ENCODE assay signal across 17 cellular contexts in genomic region chr19:47538812-47539211, GRCh38. TPM values are rescaled to one million over a fixed set of nuclear protein-coding genes. Genes with fewer than 3 reads are reported as not detected.
DNase-seq lines count a peak whose midpoint lies in the region; ATAC-seq lines count a peak whose summit lies in the region.
"Had no signal": no experiment of that assay in that cellular context is flagged by ENCODE, and none has a peak within 500 bp of the region (broad histone marks: within the 10 kb centered on the region; RNA-seq: fewer than 3 reads in every experiment).

No MANE protein-coding gene starts in this region.

- H2BK15ac ChIP-seq in mesenchymal stem cell (ENCODE audit: low read depth, poor library complexity, severe bottlenecking): peak overlapping the region; percentile 36

- H3K18ac ChIP-seq in mesenchymal stem cell (ENCODE audit: low read depth in 1 of 2, low read length in 2 of 2): no peak overlapping the region

- H3K23ac ChIP-seq in mesenchymal stem cell (ENCODE audit: low read length in 2 of 2): no peak overlapping the region

- H3K27me3 ChIP-seq in mesenchymal stem cell (ENCODE audit: control insufficient read depth in 1 of 2, insufficient read depth in 1 of 2, low read length in 2 of 2): peaks cover 0 to 13% of the 10 kb centered on the region in 2 experiments

- no peaks in the 10 kb centered on the region for H3K36me3 Mint-ChIP-seq in activated T-helper 17 cell treated with anti-CD3 and anti-CD28 coated beads, Interleukin-2, amount 50 U/mL, for 72 hours (ENCODE audit: low read depth)
- peaks cover 8% of the 10 kb centered on the region for H3K36me3 Mint-ChIP-seq in central memory CD8-positive, alpha-beta T cell (ENCODE audit: insufficient read depth)
- no peaks in the 10 kb centered on the region for H3K36me3 Mint-ChIP-seq in stimulated activated effector memory CD8-positive, alpha-beta T cell treated with anti-CD3 and anti-CD28 coated beads, Interleukin-12 subunit alpha, Interleukin-12 subunit beta, amount 100 ng/mL, for 72 hours

- H3K4ac ChIP-seq in mesenchymal stem cell (ENCODE audit: low read depth in 1 of 2, low read length in 2 of 2): no peak overlapping the region

- no peaks in the 10 kb centered on the region for H3K9me3 Mint-ChIP-seq in activated T-helper 17 cell treated with anti-CD3 and anti-CD28 coated beads, Interleukin-2, amount 50 U/mL, for 72 hours
- H3K9me3 Mint-ChIP-seq in central memory CD8-positive, alpha-beta T cell: no peaks in the 10 kb centered on the region
- H3K9me3 Mint-ChIP-seq in stimulated activated effector memory CD8-positive, alpha-beta T cell treated with anti-CD3 and anti-CD28 coated beads, Interleukin-12 subunit alpha, Interleukin-12 subunit beta, amount 100 ng/mL, for 72 hours: no peaks in the 10 kb centered on the region
- H3K9me3 Mint-ChIP-seq: CD4-positive, alpha-beta T cell had no signal

- H3K4me2 ChIP-seq in mesenchymal stem cell (ENCODE audit: low read length, poor library complexity, severe bottlenecking): no peak overlapping the region

- H3K27ac Mint-ChIP-seq in activated T-helper 17 cell treated with anti-CD3 and anti-CD28 coated beads, Interleukin-2, amount 50 U/mL, for 72 hours: peak overlapping the region; percentile 52
- H3K27ac Mint-ChIP-seq in central memory CD8-positive, alpha-beta T cell (ENCODE audit: low read depth): peak overlapping the region; percentile 92
- H3K27ac Mint-ChIP-seq in stimulated activated effector memory CD8-positive, alpha-beta T cell treated with anti-CD3 and anti-CD28 coated beads, Interleukin-12 subunit alpha, Interleukin-12 subunit beta, amount 100 ng/mL, for 72 hours: peak overlapping the region; percentile 56

- no peaks in the 10 kb centered on the region for H3K79me1 ChIP-seq in mesenchymal stem cell (replicated peaks; ENCODE audit: low read length, poor library complexity, severe bottlenecking)

- intact Hi-C loops in left ventricle myocardium superior (cut with micrococcal nuclease): no loop called here

- DNase-seq in central memory CD8-positive, alpha-beta T cell (ENCODE audit: low spot score in 2 of 2): no peak
- DNase-seq in mesenchymal stem cell (no peak), left ventricle myocardium superior (no peak)
- no peak for DNase-seq in stimulated activated effector memory CD8-positive, alpha-beta T cell treated with anti-CD3 and anti-CD28 coated beads, Interleukin-12 subunit alpha, Interleukin-12 subunit beta, amount 100 ng/mL, for 72 hours (ENCODE audit: low spot score in 2 of 2)
- no peak for DNase-seq in effector CD8-positive, alpha-beta T cell (lab: John Stamatoyannopoulos, UW)
- no peak for DNase-seq in activated effector memory CD4-positive, alpha-beta T cell treated with Interleukin-2 at 50 U/mL for 16 hours
- DNase-seq: AML-193; Caco-2; CD4-positive, alpha-beta T cell; DMS153; DMS79 treated with DMSO at 0.1 percent for 48 hours; GF-D8; GOT3; H9; IMR-90 had no signal

- no peak overlapping the region for H2BK5ac ChIP-seq in mesenchymal stem cell (ENCODE audit: low read depth, low read length, poor library complexity, severe bottlenecking)

- H3K4me3 ChIP-seq in mesenchymal stem cell (ENCODE audit: insufficient read depth in 1 of 2, low read depth in 1 of 2, low read length in 2 of 2): no peak overlapping the region

- no peak overlapping the region for H4K91ac ChIP-seq in mesenchymal stem cell (ENCODE audit: low read length)

- H3K9me3 ChIP-seq in mesenchymal stem cell (ENCODE audit: control insufficient read depth, low read length): no peaks in the 10 kb centered on the region

- no peak overlapping the region for H2BK12ac ChIP-seq in mesenchymal stem cell (ENCODE audit: low read length in 2 of 2)

- no peak overlapping the region for H2BK120ac ChIP-seq in mesenchymal stem cell (ENCODE audit: low read depth, low read length)

- H3K4me1 ChIP-seq in mesenchymal stem cell (ENCODE audit: control insufficient read depth, insufficient read depth, low read depth, low read length): peaks cover 13% of the 10 kb centered on the region
- H3K4me1 ChIP-seq: Caco-2 had no signal

- H4K8ac ChIP-seq in mesenchymal stem cell (ENCODE audit: low read length): no peak overlapping the region

- no peak overlapping the region for H3K14ac ChIP-seq in mesenchymal stem cell (ENCODE audit: low read length in 2 of 2)

- no peak overlapping the region for H3K9ac ChIP-seq in mesenchymal stem cell (ENCODE audit: low read length)

- H3K4me3 Mint-ChIP-seq in activated T-helper 17 cell treated with anti-CD3 and anti-CD28 coated beads, Interleukin-2, amount 50 U/mL, for 72 hours: no peak overlapping the region
- H3K4me3 Mint-ChIP-seq in central memory CD8-positive, alpha-beta T cell: no peak overlapping the region
- H3K4me3 Mint-ChIP-seq in stimulated activated effector memory CD8-positive, alpha-beta T cell treated with anti-CD3 and anti-CD28 coated beads, Interleukin-12 subunit alpha, Interleukin-12 subunit beta, amount 100 ng/mL, for 72 hours: no peak overlapping the region
- H3K4me3 Mint-ChIP-seq: CD4-positive, alpha-beta T cell; H9 had no signal

- H3K27ac ChIP-seq in mesenchymal stem cell (ENCODE audit: low read length, poor library complexity, severe bottlenecking): no peak overlapping the region
- H3K27ac ChIP-seq: C4-2B had no signal

- no peak overlapping the region for H2AFZ ChIP-seq in mesenchymal stem cell (ENCODE audit: low read depth, low read length)

- H3K4me1 Mint-ChIP-seq in activated T-helper 17 cell treated with anti-CD3 and anti-CD28 coated beads, Interleukin-2, amount 50 U/mL, for 72 hours: peaks cover 5% of the 10 kb centered on the region
- peaks cover 27% of the 10 kb centered on the region for H3K4me1 Mint-ChIP-seq in central memory CD8-positive, alpha-beta T cell
- H3K4me1 Mint-ChIP-seq in stimulated activated effector memory CD8-positive, alpha-beta T cell treated with anti-CD3 and anti-CD28 coated beads, Interleukin-12 subunit alpha, Interleukin-12 subunit beta, amount 100 ng/mL, for 72 hours: peaks cover 30% of the 10 kb centered on the region

- no peak for ATAC-seq in activated T-helper 17 cell treated with anti-CD3 and anti-CD28 coated beads, Interleukin-2, amount 50 U/mL, for 72 hours (replicated peaks)
- no peak for ATAC-seq in central memory CD8-positive, alpha-beta T cell (replicated peaks; ENCODE audit: extremely low read depth, poor library complexity, severe bottlenecking)
- ATAC-seq in stimulated activated effector memory CD8-positive, alpha-beta T cell treated with anti-CD3 and anti-CD28 coated beads, Interleukin-12 subunit alpha, Interleukin-12 subunit beta, amount 100 ng/mL, for 72 hours: no peak
- no peak for ATAC-seq in left ventricle myocardium superior

- H3K36me3 ChIP-seq in mesenchymal stem cell (ENCODE audit: control insufficient read depth in 1 of 2, insufficient read depth in 2 of 2, low read depth in 1 of 2, low read length in 2 of 2): no peaks in the 10 kb centered on the region

- H3K27me3 Mint-ChIP-seq in activated T-helper 17 cell treated with anti-CD3 and anti-CD28 coated beads, Interleukin-2, amount 50 U/mL, for 72 hours: peaks cover under 1% of the 10 kb centered on the region
- H3K27me3 Mint-ChIP-seq in central memory CD8-positive, alpha-beta T cell: peaks cover 3% of the 10 kb centered on the region

- 91% methylated on average over 5 of the region's 5 CpGs for WGBS in mesenchymal stem cell

- no peak overlapping the region for H2AK5ac ChIP-seq in mesenchymal stem cell (ENCODE audit: low read length, severe bottlenecking)

RNA-seq across cellular contexts. Expression of gene NAPA, which starts 23.9 kb away (rescaled TPM):
- 10 to 100 TPM; 33.7 to 72.4 TPM for total RNA-seq in activated T-helper 17 cell treated with anti-CD3 and anti-CD28 coated beads, Interleukin-2, amount 50 U/mL, for 72 hours
- 113 TPM for polyA plus RNA-seq in mesenchymal stem cell (2013, experiment 1 of 2)
- 117 TPM for polyA plus RNA-seq in mesenchymal stem cell (2013, experiment 2 of 2)
- total RNA-seq in left ventricle myocardium superior: 123 TPM

RNA-seq across cellular contexts. Expression of gene ZNF541, which starts 34.1 kb away (rescaled TPM):
- under 1 TPM; 0.04 to 0.98 TPM for total RNA-seq in activated T-helper 17 cell treated with anti-CD3 and anti-CD28 coated beads, Interleukin-2, amount 50 U/mL, for 72 hours
- polyA plus RNA-seq in mesenchymal stem cell (2013, experiment 1 of 2): 0.03 TPM
- polyA plus RNA-seq in mesenchymal stem cell (2013, experiment 2 of 2): 0.04 TPM
- total RNA-seq in left ventricle myocardium superior: 0.47 TPM
- total RNA-seq: Caco-2, H9, IMR-90 had no signal
- polyA plus RNA-seq: IMR-90 had no signal

RNA-seq across cellular contexts. Expression of gene KPTN, which starts 54.8 kb away (rescaled TPM):
- 10 to 100 TPM; 12.9 to 17.7 TPM for total RNA-seq in activated T-helper 17 cell treated with anti-CD3 and anti-CD28 coated beads, Interleukin-2, amount 50 U/mL, for 72 hours
- polyA plus RNA-seq in mesenchymal stem cell (2013, experiment 1 of 2): 8.5 TPM
- polyA plus RNA-seq in mesenchymal stem cell (2013, experiment 2 of 2): 8.6 TPM
- total RNA-seq in left ventricle myocardium superior: 12.3 TPM
